ENCODE assay signal across 10 cellular contexts in the genomic region with DNA sequence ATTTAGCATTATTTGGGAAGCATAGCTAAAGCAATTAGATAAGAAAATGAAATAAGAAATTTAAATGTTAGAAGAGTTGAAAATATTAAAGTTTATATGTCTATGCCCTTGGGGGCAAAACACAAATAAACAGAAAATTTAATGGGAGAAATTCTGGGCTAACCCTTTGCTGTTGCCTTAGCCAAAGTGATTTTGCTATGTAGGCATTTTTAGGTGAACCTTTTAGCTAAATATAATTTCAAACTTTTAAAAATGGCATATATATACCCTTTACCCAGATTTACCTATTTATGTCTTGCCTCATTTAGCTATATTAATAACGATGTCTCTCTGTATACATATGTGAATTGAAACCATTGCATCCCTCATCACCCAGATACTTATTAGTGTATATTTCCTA.
"Had no signal": no experiment of that assay in that cellular context is flagged by ENCODE, and none has a peak within 500 bp of the region (broad histone marks: within the 10 kb centered on the region; RNA-seq: fewer than 3 reads in every experiment).

No MANE protein-coding gene starts in this region.

- H3K4me3 Mint-ChIP-seq: HFFc6 had no signal

- DNase-seq: GM23248, GOT3, H7, HFFc6, Karpas-422, KBM-7 had no signal

- H2AFZ ChIP-seq: GM23248 had no signal

- H3K9ac ChIP-seq: GM23248, KMS-11 had no signal

- H3K4me1 ChIP-seq: HAP-1 had no signal

- H3K27ac ChIP-seq: GM23248, KMS-11 had no signal

- FAIRE-seq: HTR-8/SVneo had no signal

- ATAC-seq: HCT116 had no signal

- H3K36me3 ChIP-seq: HAP-1 had no signal

- H3K4me3 ChIP-seq: GM23248, HAP-1 had no signal

- H3K4me2 ChIP-seq: KMS-11 had no signal

- H3K27ac Mint-ChIP-seq: HFFc6 had no signal

- H3K9me3 ChIP-seq: HAP-1 had no signal

- H3K9me3 Mint-ChIP-seq: HFFc6 had no signal
